ENCODE assay signal across 14 cellular contexts in the genomic region with DNA sequence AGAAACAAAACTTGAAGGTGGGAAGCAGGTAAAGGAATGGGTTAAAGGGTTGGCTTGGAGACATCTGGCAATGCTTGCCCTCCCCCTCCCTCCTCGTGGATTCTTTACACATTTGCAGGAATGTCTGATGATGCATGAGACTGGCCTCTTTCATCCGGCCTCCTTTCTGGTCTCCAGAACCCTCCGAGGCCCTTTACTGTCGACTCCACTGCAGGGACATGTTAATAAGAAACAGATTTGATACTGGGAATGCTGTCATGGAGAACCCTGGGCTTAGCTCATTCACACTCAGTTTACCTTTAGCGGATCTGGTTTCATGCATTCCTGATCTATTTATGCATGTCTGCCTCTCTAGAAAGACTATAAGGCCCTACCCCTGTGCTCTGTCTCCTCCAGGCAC.
A peak's percentile ranks its signal among the peaks of the same experiment; 100 is the strongest.
DNase-seq lines count a peak whose midpoint lies in the region; ATAC-seq and TF ChIP-seq lines count a peak whose summit lies in the region.
"Had no signal": no experiment of that assay in that cellular context is flagged by ENCODE, and none has a peak within 500 bp of the region (broad histone marks: within the 10 kb centered on the region; RNA-seq: fewer than 3 reads in every experiment).

No MANE protein-coding gene starts in this region.

- TF ChIP-seq POLR2A in prostate gland (IDR thresholded peaks at IDR 0.05) = no peak

- H3K9me3 Mint-ChIP-seq in endodermal cell (peaks cover 12% of the 10 kb centered on the region), osteocyte (ENCODE audit: unreplicated experiment) (peaks cover 8% of the 10 kb centered on the region)
- peaks cover 0 to 1% of the 10 kb centered on the region in 2 donors for H3K9me3 Mint-ChIP-seq in effector memory CD8-positive, alpha-beta T cell
- H3K9me3 Mint-ChIP-seq: memory B cell; T-helper 1 cell treated with Interleukin-12 subunit alpha and Interleukin-12 subunit beta and Interleukin-4 antibody, amounts not matched to agents 30 μg/mL and 1 μg/mL, for 36 hours had no signal

- intact Hi-C loops in right cardiac atrium (cut with DNase I) = no loop called here
- intact Hi-C loops in prostate gland (cut with DNase I) = no loop called here

- H3K27me3 Mint-ChIP-seq in endodermal cell (ENCODE audit: insufficient read depth) (no peaks in the 10 kb centered on the region), osteocyte (ENCODE audit: unreplicated experiment) (no peaks in the 10 kb centered on the region)
- H3K27me3 Mint-ChIP-seq in effector memory CD8-positive, alpha-beta T cell = peaks cover 0 to 14% of the 10 kb centered on the region in 2 donors
- H3K27me3 Mint-ChIP-seq: memory B cell had no signal

- H3K4me3 Mint-ChIP-seq in endodermal cell (no peak overlapping the region), osteocyte (ENCODE audit: unreplicated experiment) (no peak overlapping the region)
- H3K4me3 Mint-ChIP-seq in effector memory CD8-positive, alpha-beta T cell = no peak overlapping the region
- H3K4me3 Mint-ChIP-seq: memory B cell; T-helper 1 cell treated with Interleukin-12 subunit alpha and Interleukin-12 subunit beta and Interleukin-4 antibody, amounts not matched to agents 30 μg/mL and 1 μg/mL, for 36 hours had no signal

- peak overlapping the region; percentile 3 for H3K27ac ChIP-seq in endodermal cell (ENCODE audit: low read depth, low read length)
- H3K27ac ChIP-seq in right cardiac atrium (ENCODE audit: low read length) = no peak overlapping the region
- no peak overlapping the region for H3K27ac ChIP-seq in prostate gland
- H3K27ac ChIP-seq: upper lobe of right lung had no signal

- H3K4me1 ChIP-seq in endodermal cell (ENCODE audit: control insufficient read depth, insufficient read depth, low read length) (no peaks in the 10 kb centered on the region), right cardiac atrium (ENCODE audit: control insufficient read depth, insufficient read depth, low read length) (no peaks in the 10 kb centered on the region), prostate gland (replicated peaks) (no peaks in the 10 kb centered on the region)
- H3K4me1 ChIP-seq: upper lobe of right lung had no signal

- 52 to 73% methylated on average over 3 to 5 of the region's 5 CpGs for WGBS in endodermal cell (ENCODE audit: insufficient coverage in 1 of 2, insufficient read length in 1 of 2), 2 experiments
- WGBS in right cardiac atrium = 30% methylated on average over 5 of the region's 5 CpGs
- 31% methylated on average over 5 of the region's 5 CpGs for WGBS in prostate gland

- TF ChIP-seq CTCF in endodermal cell (conservative IDR thresholded peaks at IDR 0.05) (no peak), osteocyte (IDR thresholded peaks at IDR 0.05) (no peak), prostate gland (IDR thresholded peaks at IDR 0.05) (no peak)

- H3K27me3 ChIP-seq in endodermal cell (ENCODE audit: control insufficient read depth, insufficient read depth, low read length, poor library complexity, severe bottlenecking) = no peaks in the 10 kb centered on the region
- H3K27me3 ChIP-seq in right cardiac atrium (ENCODE audit: control insufficient read depth, insufficient read depth) = no peaks in the 10 kb centered on the region
- H3K27me3 ChIP-seq in prostate gland (replicated peaks; ENCODE audit: insufficient read depth) = no peaks in the 10 kb centered on the region
- H3K27me3 ChIP-seq: upper lobe of right lung had no signal

- peaks cover 14% of the 10 kb centered on the region for H3K4me1 Mint-ChIP-seq in endodermal cell
- H3K4me1 Mint-ChIP-seq in osteocyte (ENCODE audit: unreplicated experiment) = peaks cover 20% of the 10 kb centered on the region
- no peaks in the 10 kb centered on the region for H3K4me1 Mint-ChIP-seq in effector memory CD8-positive, alpha-beta T cell (ENCODE audit: low read depth in 2 of 2)
- H3K4me1 Mint-ChIP-seq: memory B cell had no signal

- H3K4me3 ChIP-seq in endodermal cell (ENCODE audit: low read length) = no peak overlapping the region
- no peak overlapping the region for H3K4me3 ChIP-seq in right cardiac atrium (ENCODE audit: low read length)
- H3K4me3 ChIP-seq in prostate gland = no peak overlapping the region
- H3K4me3 ChIP-seq: upper lobe of right lung had no signal

- H3K9ac ChIP-seq in endodermal cell (ENCODE audit: extremely low read depth, low read length, poor library complexity, severe bottlenecking) = no peak overlapping the region

- H3K9me3 ChIP-seq in endodermal cell (ENCODE audit: control insufficient read depth, low read length) (peaks cover 16% of the 10 kb centered on the region), right cardiac atrium (ENCODE audit: control insufficient read depth, low read length) (peaks cover 2% of the 10 kb centered on the region), prostate gland (no peaks in the 10 kb centered on the region)
- H3K9me3 ChIP-seq: upper lobe of right lung had no signal

- DNase-seq in DMS79 treated with DMSO at 0.1 percent for 48 hours (lab: John Stamatoyannopoulos, UW) (peak; percentile 78), NCI-H2196 treated with DMSO at 0.1 percent for 48 hours (lab: John Stamatoyannopoulos, UW; ENCODE audit: unreplicated experiment) (peak; percentile 76), endodermal cell (peak; percentile 71), osteocyte (ENCODE audit: extremely low spot score, unreplicated experiment) (no peak), right cardiac atrium (no peak), prostate gland (ENCODE audit: low spot score) (no peak), AML-193 (lab: John Stamatoyannopoulos, UW) (no peak)
- DNase-seq in effector memory CD8-positive, alpha-beta T cell = no peak
- DNase-seq: effector memory CD4-positive, alpha-beta T cell; NCI-H1417; stimulated activated CD4-positive, alpha-beta T cell treated with anti-CD3 and anti-CD28 coated beads, Interleukin-2, amount 100 ng/mL, for 24 hours; upper lobe of right lung had no signal

- H3K27ac Mint-ChIP-seq in endodermal cell = peak overlapping the region; percentile 76
- H3K27ac Mint-ChIP-seq in osteocyte (ENCODE audit: unreplicated experiment) = peak overlapping the region; percentile 80
- H3K27ac Mint-ChIP-seq in effector memory CD8-positive, alpha-beta T cell = no peak overlapping the region
- H3K27ac Mint-ChIP-seq: memory B cell; T-helper 1 cell treated with Interleukin-12 subunit alpha and Interleukin-12 subunit beta and Interleukin-4 antibody, amounts not matched to agents 30 μg/mL and 1 μg/mL, for 36 hours had no signal

- ATAC-seq in right cardiac atrium = no peak
- ATAC-seq in effector memory CD8-positive, alpha-beta T cell (replicated peaks) = no peak
- ATAC-seq: upper lobe of right lung had no signal

- no peaks in the 10 kb centered on the region for H3K36me3 ChIP-seq in endodermal cell (ENCODE audit: control insufficient read depth, insufficient read depth, low read length)
- H3K36me3 ChIP-seq in prostate gland = no peaks in the 10 kb centered on the region
- H3K36me3 ChIP-seq: upper lobe of right lung had no signal

- H3K36me3 Mint-ChIP-seq in endodermal cell (ENCODE audit: low read depth) = peaks cover 1% of the 10 kb centered on the region
- no peaks in the 10 kb centered on the region for H3K36me3 Mint-ChIP-seq in osteocyte (ENCODE audit: unreplicated experiment)
- H3K36me3 Mint-ChIP-seq in effector memory CD8-positive, alpha-beta T cell (ENCODE audit: insufficient read depth) = no peaks in the 10 kb centered on the region

Comparison
In these comparisons a context has a peak if more than half of its experiments do, and no peak if none do; other contexts are left out.
1. DNase-seq: peak in DMS79 treated with DMSO at 0.1 percent for 48 hours (single experiment), NCI-H2196 treated with DMSO at 0.1 percent for 48 hours (single experiment) and endodermal cell (single experiment); none in osteocyte (single experiment), right cardiac atrium (0 of 3), effector memory CD8-positive, alpha-beta T cell (0 of 3), prostate gland (single experiment) and AML-193 (0 of 2).
2. H3K27ac Mint-ChIP-seq: peak in endodermal cell (single experiment) and osteocyte (single experiment); none in effector memory CD8-positive, alpha-beta T cell (0 of 2).